In genomic region chr1:3638027-3638426, GRCh38 we compare ENCODE assay signal across 11 cellular contexts. TPM values are rescaled to one million over a fixed set of nuclear protein-coding genes. Genes with fewer than 3 reads are reported as not detected.
DNase-seq lines count a peak whose midpoint lies in the region; ATAC-seq and TF ChIP-seq lines count a peak whose summit lies in the region.
"Had no signal": no experiment of that assay in that cellular context is flagged by ENCODE, and none has a peak within 500 bp of the region (broad histone marks: within the 10 kb centered on the region; RNA-seq: fewer than 3 reads in every experiment).

No MANE protein-coding gene starts in this region.

- H3K36me3 Mint-ChIP-seq in natural killer cell treated with Interleukin-12 subunit alpha and Interleukin-12 subunit beta and Interleukin-15 and Interleukin-18, amount 100 ng/mL, for 72 hours: peaks cover 10% of the 10 kb centered on the region
- peaks cover 9% of the 10 kb centered on the region for H3K36me3 Mint-ChIP-seq in natural killer cell
- H3K36me3 Mint-ChIP-seq in chondrocyte (ENCODE audit: low read depth): peaks cover 30% of the 10 kb centered on the region

- no peaks in the 10 kb centered on the region for H3K9me3 Mint-ChIP-seq in natural killer cell treated with Interleukin-12 subunit alpha and Interleukin-12 subunit beta and Interleukin-15 and Interleukin-18, amount 100 ng/mL, for 72 hours
- H3K9me3 Mint-ChIP-seq in natural killer cell (no peaks in the 10 kb centered on the region), chondrocyte (ENCODE audit: low read depth) (no peaks in the 10 kb centered on the region)
- H3K9me3 Mint-ChIP-seq: CD4-positive, CD25-positive, alpha-beta regulatory T cell had no signal

- intact Hi-C loops in natural killer cell (cut with micrococcal nuclease): no loop called here
- intact Hi-C loops in posterior vena cava (cut with DNase I): no loop called here

- no peaks in the 10 kb centered on the region for H3K27me3 Mint-ChIP-seq in natural killer cell treated with Interleukin-12 subunit alpha and Interleukin-12 subunit beta and Interleukin-15 and Interleukin-18, amount 100 ng/mL, for 72 hours
- H3K27me3 Mint-ChIP-seq in natural killer cell (ENCODE audit: low read depth in 2 of 2) (no peaks in the 10 kb centered on the region), chondrocyte (ENCODE audit: low read depth) (no peaks in the 10 kb centered on the region)
- H3K27me3 Mint-ChIP-seq: CD4-positive, CD25-positive, alpha-beta regulatory T cell had no signal

- no peak overlapping the region for H3K4me3 Mint-ChIP-seq in natural killer cell treated with Interleukin-12 subunit alpha and Interleukin-12 subunit beta and Interleukin-15 and Interleukin-18, amount 100 ng/mL, for 72 hours
- H3K4me3 Mint-ChIP-seq in natural killer cell (no peak overlapping the region), chondrocyte (ENCODE audit: unreplicated experiment) (no peak overlapping the region)
- H3K4me3 Mint-ChIP-seq: CD4-positive, CD25-positive, alpha-beta regulatory T cell had no signal

- peaks cover 0 to 6% of the 10 kb centered on the region in 2 donors for H3K4me1 Mint-ChIP-seq in natural killer cell treated with Interleukin-12 subunit alpha and Interleukin-12 subunit beta and Interleukin-15 and Interleukin-18, amount 100 ng/mL, for 72 hours (ENCODE audit: low read depth in 2 of 2)
- H3K4me1 Mint-ChIP-seq in natural killer cell (no peaks in the 10 kb centered on the region), chondrocyte (ENCODE audit: low read depth) (no peaks in the 10 kb centered on the region)

- TF ChIP-seq CTCF in natural killer cell (IDR thresholded peaks at IDR 0.05) (no peak), chondrocyte (IDR thresholded peaks at IDR 0.05) (no peak)

- H3K27ac Mint-ChIP-seq in natural killer cell treated with Interleukin-12 subunit alpha and Interleukin-12 subunit beta and Interleukin-15 and Interleukin-18, amount 100 ng/mL, for 72 hours: no peak overlapping the region
- H3K27ac Mint-ChIP-seq in natural killer cell: no peak overlapping the region
- H3K27ac Mint-ChIP-seq in chondrocyte (ENCODE audit: unreplicated experiment): no peak overlapping the region
- H3K27ac Mint-ChIP-seq: CD4-positive, CD25-positive, alpha-beta regulatory T cell had no signal

- DNase-seq in natural killer cell treated with Interleukin-12 subunit alpha and Interleukin-12 subunit beta and Interleukin-15 and Interleukin-18, amount 100 ng/mL, for 72 hours (ENCODE audit: low spot score): peak; percentile 25
- DNase-seq in natural killer cell (no peak), chondrocyte (ENCODE audit: low spot score) (peak; percentile 53), posterior vena cava (ENCODE audit: low spot score) (peak; percentile 25)
- DNase-seq in activated CD4-positive, alpha-beta T cell treated with anti-CD3 and anti-CD28 coated beads for 1 hour: no peak
- DNase-seq: CD4-positive, CD25-positive, alpha-beta regulatory T cell; DMS53; GF-D8 had no signal

- ATAC-seq in natural killer cell treated with Interleukin-12 subunit alpha and Interleukin-12 subunit beta and Interleukin-15 and Interleukin-18, amount 100 ng/mL, for 72 hours: no peak
- ATAC-seq in natural killer cell: no peak
- no peak for ATAC-seq in HG03045 (IDR thresholded peaks at IDR 0.05; ENCODE audit: unreplicated experiment)
- ATAC-seq: A549, HepG2 had no signal

RNA-seq across cellular contexts. Expression of gene WRAP73, which starts 11.9 kb away (rescaled TPM):
- 10 to 100 TPM; 27.6 to 51.3 TPM for total RNA-seq in natural killer cell treated with Interleukin-12 subunit alpha and Interleukin-12 subunit beta and Interleukin-15 and Interleukin-18, amount 100 ng/mL, for 72 hours
- total RNA-seq in natural killer cell: 10 to 100 TPM; 27.8 to 35.4 (median 30.1) TPM
- 12.6 to 17.6 TPM (median 15.5 TPM) in 3 replicates for total RNA-seq in chondrocyte
- 10 to 100 TPM; 10.9 to 13.7 TPM for total RNA-seq in posterior vena cava

RNA-seq across cellular contexts. Expression of gene TPRG1L, which starts 13.2 kb away (rescaled TPM):
- total RNA-seq in natural killer cell treated with Interleukin-12 subunit alpha and Interleukin-12 subunit beta and Interleukin-15 and Interleukin-18, amount 100 ng/mL, for 72 hours: 10 to 100 TPM; 11.9 to 18.4 TPM
- total RNA-seq in natural killer cell: 10 to 100 TPM; 36.2 to 46.7 (median 37.9) TPM
- total RNA-seq in chondrocyte: 52.5 to 53.7 TPM (median 53.6 TPM) in 3 replicates
- total RNA-seq in posterior vena cava: 10 to 100 TPM; 37.5 to 45.6 TPM

RNA-seq across cellular contexts. Expression of gene TP73, which starts 14.3 kb away (rescaled TPM):
- 1 to 10 TPM; 1.5 to 5.7 TPM for total RNA-seq in natural killer cell treated with Interleukin-12 subunit alpha and Interleukin-12 subunit beta and Interleukin-15 and Interleukin-18, amount 100 ng/mL, for 72 hours
- under 1 TPM; 0.28 to 0.50 (median 0.39) TPM for total RNA-seq in natural killer cell
- total RNA-seq in chondrocyte: 0.05 to 0.58 TPM in 2 of 3 replicates, not detected in the other
- not detected for total RNA-seq in posterior vena cava
- total RNA-seq: CD4-positive, CD25-positive, alpha-beta regulatory T cell had no signal

RNA-seq across cellular contexts. Expression of gene MEGF6, which starts 26.7 kb away (rescaled TPM):
- total RNA-seq in natural killer cell treated with Interleukin-12 subunit alpha and Interleukin-12 subunit beta and Interleukin-15 and Interleukin-18, amount 100 ng/mL, for 72 hours: 1 to 10 TPM in 1 of 2 donors, under 1 TPM in 1; 0.36 to 1.6 TPM
- 10 to 100 TPM in 1 of 3 donors, 1 to 10 TPM in 2; 3.1 to 15.6 (median 5.1) TPM for total RNA-seq in natural killer cell
- 185 to 332 TPM (median 328 TPM) in 3 replicates for total RNA-seq in chondrocyte
- total RNA-seq in posterior vena cava: 100 to 1,000 TPM in 1 of 2 donors, 10 to 100 TPM in 1; 82.3 to 123 TPM

Comparison
In these comparisons a context has a peak if more than half of its experiments do, and no peak if none do; other contexts are left out.
1. DNase-seq: peak in natural killer cell treated with Interleukin-12 subunit alpha and Interleukin-12 subunit beta and Interleukin-15 and Interleukin-18, amount 100 ng/mL, for 72 hours (single experiment), chondrocyte (single experiment) and posterior vena cava (single experiment); none in natural killer cell (single experiment) and activated CD4-positive, alpha-beta T cell treated with anti-CD3 and anti-CD28 coated beads for 1 hour (single experiment).